In genomic region chr17:7588553-7589203, GRCh38 we compare ENCODE assay signal across 12 cellular contexts. TPM values are rescaled to one million over a fixed set of nuclear protein-coding genes. Genes with fewer than 3 reads are reported as not detected.
DNase-seq lines count a peak whose midpoint lies in the region; ATAC-seq and TF ChIP-seq lines count a peak whose summit lies in the region.
"Had no signal": no experiment of that assay in that cellular context is flagged by ENCODE, and none has a peak within 500 bp of the region (broad histone marks: within the 10 kb centered on the region; RNA-seq: fewer than 3 reads in every experiment).

No MANE protein-coding gene starts in this region.

- H3K4me1 ChIP-seq in H9 (ENCODE audit: insufficient read depth, low read length) (no peaks in the 10 kb centered on the region; the same call in 1 of the 2 replicates), colonic mucosa (peaks cover 3% of the 10 kb centered on the region), stomach (peaks cover 23 to 66% (median 55%) of the 10 kb centered on the region in 4 donors)

- no peak overlapping the region for H2BK120ac ChIP-seq in H9 (ENCODE audit: low read depth, low read length, poor library complexity, severe bottlenecking)

- no peak for ATAC-seq in HG02642 (IDR thresholded peaks at IDR 0.05; ENCODE audit: poor library complexity, unreplicated experiment)

- H3K23ac ChIP-seq in H9 (ENCODE audit: insufficient read length, low read depth, low read length): no peak overlapping the region

- peak overlapping the region; percentile 62 for H3K14ac ChIP-seq in H9 (ENCODE audit: insufficient read depth, low read length)

- H2AFZ ChIP-seq in H9 (ENCODE audit: low read length): no peak overlapping the region

- no peak overlapping the region for H3K56ac ChIP-seq in H9 (ENCODE audit: insufficient read length, low read depth, low read length)

- H2BK20ac ChIP-seq in H9 (ENCODE audit: low read depth, low read length, poor library complexity, severe bottlenecking): no peak overlapping the region

- peak overlapping the region; percentile 15 for H3K18ac ChIP-seq in H9 (ENCODE audit: insufficient read length, low read depth, low read length)

- no peak overlapping the region for H3K27ac ChIP-seq in H9 (ENCODE audit: insufficient read length, low read depth, low read length)
- H3K27ac ChIP-seq in colonic mucosa: no peak overlapping the region
- peak overlapping the region; percentile 10 to 83 (median 59) for H3K27ac ChIP-seq in stomach

- DNase-seq in H9 (peak; percentile 56), colonic mucosa (no peak), islet precursor cell (peak; percentile 57), stomach (no peak), T-helper 2 cell (no peak), NCI-H226 (no peak)
- DNase-seq in activated effector memory CD4-positive, alpha-beta T cell treated with Interleukin-2 at 50 U/mL for 16 hours: no peak
- DNase-seq: DND-41, MM.1S had no signal

- H3K27me3 ChIP-seq in H9 (ENCODE audit: insufficient read depth, low read length): no peaks in the 10 kb centered on the region
- H3K27me3 ChIP-seq in colonic mucosa: no peaks in the 10 kb centered on the region
- H3K27me3 ChIP-seq in stomach: no peaks in the 10 kb centered on the region

- peaks cover 24% of the 10 kb centered on the region for H3K36me3 ChIP-seq in colonic mucosa
- H3K36me3 ChIP-seq in stomach: peaks cover 27 to 75% (median 62%) of the 10 kb centered on the region in 4 donors

- TF ChIP-seq POLR2A in stomach (IDR thresholded peaks at IDR 0.05): no peak

- peaks cover 21 to 56% (median 46%) of the 10 kb centered on the region in 3 experiments; a peak in 6 of 7 replicates for H3K36me3 Mint-ChIP-seq in H9 (ENCODE audit: insufficient read depth in 1 of 3, low read depth in 3 of 3)

- no peak overlapping the region for H2BK5ac ChIP-seq in H9 (ENCODE audit: insufficient read length, low read length)

- no peaks in the 10 kb centered on the region for H3K79me2 ChIP-seq in H9 (ENCODE audit: insufficient read depth, low read length)

- no peaks in the 10 kb centered on the region for H4K20me1 ChIP-seq in H9 (ENCODE audit: control insufficient read depth, insufficient read depth, insufficient read length)

- H2BK15ac ChIP-seq in H9 (ENCODE audit: low read depth, low read length): no peak overlapping the region

- no peak overlapping the region for H4K91ac ChIP-seq in H9 (ENCODE audit: insufficient read length, low read depth, low read length)

- no peaks in the 10 kb centered on the region for H3K9me3 ChIP-seq in H9 (ENCODE audit: control insufficient read depth, low read depth, low read length)
- no peaks in the 10 kb centered on the region for H3K9me3 ChIP-seq in colonic mucosa
- no peaks in the 10 kb centered on the region for H3K9me3 ChIP-seq in stomach

- TF ChIP-seq CTCF in H9 (conservative IDR thresholded peaks at IDR 0.05) (no peak), colonic mucosa (IDR thresholded peaks at IDR 0.05) (no peak), stomach (IDR thresholded peaks at IDR 0.05) (no peak)

- peaks cover 13% of the 10 kb centered on the region for H3K23me2 ChIP-seq in H9 (ENCODE audit: insufficient read length, low read depth, low read length, poor library complexity, severe bottlenecking)

- WGBS in H9 (ENCODE audit: extremely low coverage, insufficient read length, low lambda C conversion rate): no CpG with 5 or more reads among the region's 30 CpGs
- WGBS in stomach, 5 donors: 64 to 84% (median 75%) methylated on average over 17 to 30 of the region's 30 CpGs

- no peak overlapping the region for H3K4ac ChIP-seq in H9 (ENCODE audit: low read depth, low read length)

- peak overlapping the region; percentile 42 for H3K9ac ChIP-seq in H9 (ENCODE audit: extremely low read depth, insufficient read length, low read length)
- H3K9ac ChIP-seq in colonic mucosa (ENCODE audit: low read depth in 2 of 2, low read length in 2 of 2): peak overlapping the region in 1 of 2 donors; percentile 12

- peaks cover 27 to 58% of the 10 kb centered on the region in 2 experiments for H3K4me1 Mint-ChIP-seq in H9

- TF ChIP-seq EP300 in stomach (IDR thresholded peaks at IDR 0.05): no peak

- H3K27ac Mint-ChIP-seq in H9: peak overlapping the region in 1 of 3 experiments; percentile 44; a peak in 1 of 7 replicates
- H3K27ac Mint-ChIP-seq: activated naive CD8-positive, alpha-beta T cell; stimulated activated naive B cell treated with anti-CD40 and anti-IgM and Interleukin-4, amounts not matched to agents 10 μg/mL and 1 μg/mL and 100 μg/mL, for 72 hours had no signal

- peak overlapping the region; percentile 91 for H3K4me2 ChIP-seq in H9 (ENCODE audit: insufficient read depth, insufficient read length, low read length)

- H2BK12ac ChIP-seq in H9 (ENCODE audit: insufficient read length, low read depth, low read length): no peak overlapping the region

- H3K79me1 ChIP-seq in H9 (ENCODE audit: insufficient read depth, low read depth, low read length, poor library complexity, severe bottlenecking): no peaks in the 10 kb centered on the region

- H3K27me3 Mint-ChIP-seq in H9 (ENCODE audit: low read depth): no peaks in the 10 kb centered on the region
- H3K27me3 Mint-ChIP-seq: activated naive CD8-positive, alpha-beta T cell; stimulated activated naive B cell treated with anti-CD40 and anti-IgM and Interleukin-4, amounts not matched to agents 10 μg/mL and 1 μg/mL and 100 μg/mL, for 72 hours had no signal

- no peak overlapping the region for H4K5ac ChIP-seq in H9 (ENCODE audit: insufficient read length, low read depth, low read length)

- no peak overlapping the region for H2AK5ac ChIP-seq in H9 (ENCODE audit: insufficient read length, low read length)

- peak overlapping the region in 1 of 2 experiments; percentile 30; a peak in 2 of 5 replicates for H3K4me3 Mint-ChIP-seq in H9
- H3K4me3 Mint-ChIP-seq: activated naive CD8-positive, alpha-beta T cell; stimulated activated naive B cell treated with anti-CD40 and anti-IgM and Interleukin-4, amounts not matched to agents 10 μg/mL and 1 μg/mL and 100 μg/mL, for 72 hours had no signal

- no peak overlapping the region for H3T11ph ChIP-seq in H9 (ENCODE audit: low read length)

- intact Hi-C loops in colonic mucosa (cut with DNase I) (loop anchor here (10.0 kb wide), 1 partner anchor 154 kb away; the partner anchor contains the start of genes FGF11 and TMEM102), stomach (cut with DNase I; ENCODE audit: low total_unique reads) (no loop called here)

- H4K8ac ChIP-seq in H9 (replicated peaks; ENCODE audit: insufficient read length, low read depth, low read length): no peak overlapping the region

- peak overlapping the region; percentile 28 for H3K4me3 ChIP-seq in colonic mucosa
- H3K4me3 ChIP-seq in stomach: peak overlapping the region; percentile 38 to 55 (median 44)

- no peaks in the 10 kb centered on the region for H3K9me3 Mint-ChIP-seq in H9
- H3K9me3 Mint-ChIP-seq: stimulated activated naive B cell treated with anti-CD40 and anti-IgM and Interleukin-4, amounts not matched to agents 10 μg/mL and 1 μg/mL and 100 μg/mL, for 72 hours had no signal

RNA-seq across cellular contexts. Expression of gene SOX15, which starts 1.2 kb away (rescaled TPM):
- total RNA-seq in H9 (2021) (7.7 TPM in 2 replicates), colonic mucosa (1 to 10 TPM in 1 of 2 donors, under 1 TPM in 1; 0.61 to 1.0 TPM), stomach (1 to 10 TPM in 1 of 5 donors, not detected in 4; 1.7 TPM)
- 10 to 100 TPM in 1 of 3 donors, under 1 TPM in 2; 0.76 to 48.1 (median 0.81) TPM for polyA plus RNA-seq in stomach

RNA-seq across cellular contexts. Expression of gene MPDU1, which starts 5.0 kb away (rescaled TPM):
- total RNA-seq in H9 (2021): 73.1 and 76.1 TPM in 2 replicates
- total RNA-seq in colonic mucosa: 100 to 1,000 TPM in 1 of 2 donors, 10 to 100 TPM in 1; 80.1 to 111 TPM
- total RNA-seq in stomach: 100 to 1,000 TPM in 3 of 5 donors, 10 to 100 TPM in 2; 64.8 to 188 (median 117) TPM
- polyA plus RNA-seq in stomach: 10 to 100 TPM; 27.2 to 67.4 (median 64.0) TPM

RNA-seq across cellular contexts. Expression of gene CD68, which starts 9.2 kb away (rescaled TPM):
- total RNA-seq in H9 (2021) (0.37 and 0.42 TPM in 2 replicates), colonic mucosa (10 to 100 TPM; 37.7 to 56.6 TPM), stomach (10 to 100 TPM; 11.1 to 19.2 (median 13.9) TPM)
- polyA plus RNA-seq in stomach: 10 to 100 TPM; 13.8 to 39.6 (median 28.9) TPM

RNA-seq across cellular contexts. Expression of gene FXR2, which starts 26.0 kb away (rescaled TPM):
- total RNA-seq in H9 (2021) (36.1 and 36.4 TPM in 2 replicates), colonic mucosa (10 to 100 TPM; 24.9 to 27.4 TPM), stomach (10 to 100 TPM; 11.0 to 33.3 (median 23.3) TPM)
- polyA plus RNA-seq in stomach: 10 to 100 TPM; 22.7 to 28.5 (median 23.2) TPM

RNA-seq across cellular contexts. Expression of gene SENP3, which starts 27.0 kb away (rescaled TPM):
- total RNA-seq in H9 (2021): 80.6 and 83.1 TPM in 2 replicates
- 10 to 100 TPM; 25.7 to 56.6 TPM for total RNA-seq in colonic mucosa
- 10 to 100 TPM; 22.0 to 78.6 (median 49.9) TPM for total RNA-seq in stomach
- 10 to 100 TPM; 39.3 to 55.0 (median 53.0) TPM for polyA plus RNA-seq in stomach

Comparison
In these comparisons a context has a peak if more than half of its experiments do, and no peak if none do; other contexts are left out.
1. DNase-seq: peak in H9 (single experiment) and islet precursor cell (single experiment); none in colonic mucosa (single experiment), stomach (single experiment), T-helper 2 cell (0 of 5), activated effector memory CD4-positive, alpha-beta T cell treated with Interleukin-2 at 50 U/mL for 16 hours (single experiment) and NCI-H226 (single experiment).
2. H3K27ac ChIP-seq: peak in stomach (5 of 5); none in H9 (single experiment) and colonic mucosa (single experiment).